25 cellular contexts compared by ENCODE assay signal in the genomic region with DNA sequence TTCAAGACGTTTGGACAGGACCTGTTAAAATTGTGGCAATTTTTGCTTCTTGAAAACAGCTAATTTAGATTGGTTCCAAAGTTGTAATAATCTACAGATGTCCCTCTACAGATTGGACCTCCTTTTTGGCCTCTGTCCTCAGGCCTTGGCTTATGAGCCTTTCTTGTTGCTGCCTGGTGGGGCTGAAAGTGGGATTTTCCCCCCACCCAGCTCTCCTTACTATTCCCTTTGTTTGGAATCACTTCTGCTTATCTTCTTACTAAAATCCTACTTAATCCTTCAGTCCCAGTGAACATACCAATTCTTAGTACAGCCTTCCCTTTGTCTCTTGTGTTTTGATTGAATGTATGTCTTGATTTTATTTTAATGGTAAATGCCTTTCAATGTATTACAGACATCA.
"Had no signal": no experiment of that assay in that cellular context is flagged by ENCODE, and none has a peak within 500 bp of the region (broad histone marks: within the 10 kb centered on the region; RNA-seq: fewer than 3 reads in every experiment).

No MANE protein-coding gene starts in this region.

- H3K4me1 Mint-ChIP-seq: activated CD4-positive, alpha-beta T cell treated with anti-CD3 and anti-CD28 coated beads, Interleukin-2, amount 10 ng/mL, durations not matched to agents 7 days and 5 days; activated naive CD8-positive, alpha-beta T cell treated with anti-CD3 and anti-CD28 coated beads, Interleukin-2, amount 50 U/mL, for 24 hours had no signal

- H3K27me3 ChIP-seq: ascending aorta, body of pancreas, MG63, Peyer's patch had no signal

- DNase-seq: activated CD4-positive, alpha-beta memory T cell treated with anti-CD3 and anti-CD28 coated beads, Interleukin-2, amount 10 ng/mL, durations not matched to agents 7 days and 5 days; activated CD4-positive, alpha-beta T cell treated with anti-CD3 and anti-CD28 coated beads, Interleukin-2, amount 10 ng/mL, durations not matched to agents 7 days and 5 days; activated CD4-positive, CD25-positive, alpha-beta regulatory T cell; activated CD8-positive, alpha-beta memory T cell treated with anti-CD3 and anti-CD28 coated beads, Interleukin-2, amount 50 U/mL, for 48 hours; activated naive CD8-positive, alpha-beta T cell treated with anti-CD3 and anti-CD28 coated beads, Interleukin-2, amount 50 U/mL, for 24 hours; activated T-cell treated with anti-CD3 and anti-CD28 coated beads, Interleukin-2, amount 50 U/mL, for 1 hour; amniotic stem cell; body of pancreas; MG63; MV-4-11; NCI-H1092 treated with DMSO at 0.1 percent for 48 hours; NCI-H1436; NCI-H1694 treated with DMSO at 0.1 percent for 48 hours; NCI-H2029 treated with DMSO at 0.1 percent for 48 hours; NCI-H345; NCI-H510A; NCI-H526 treated with DMSO at 0.1 percent for 48 hours; Peyer's patch; SHP77 treated with DMSO at 0.1 percent for 48 hours had no signal

- FAIRE-seq: TTC549 had no signal

- H3K9ac ChIP-seq: KMS-11 had no signal

- H3K27ac Mint-ChIP-seq: activated CD4-positive, alpha-beta memory T cell treated with anti-CD3 and anti-CD28 coated beads, Interleukin-2, amount 10 ng/mL, durations not matched to agents 7 days and 5 days; activated CD4-positive, alpha-beta T cell treated with anti-CD3 and anti-CD28 coated beads, Interleukin-2, amount 10 ng/mL, durations not matched to agents 7 days and 5 days; activated naive CD8-positive, alpha-beta T cell treated with anti-CD3 and anti-CD28 coated beads, Interleukin-2, amount 50 U/mL, for 24 hours; T-helper 1 cell treated with Interleukin-12 subunit alpha and Interleukin-12 subunit beta and Interleukin-4 antibody, amounts not matched to agents 30 μg/mL and 1 μg/mL, for 36 hours had no signal

- H3K4me1 ChIP-seq: Peyer's patch had no signal

- H3K4me3 Mint-ChIP-seq: activated CD4-positive, alpha-beta memory T cell treated with anti-CD3 and anti-CD28 coated beads, Interleukin-2, amount 10 ng/mL, durations not matched to agents 7 days and 5 days; activated CD4-positive, alpha-beta T cell treated with anti-CD3 and anti-CD28 coated beads, Interleukin-2, amount 10 ng/mL, durations not matched to agents 7 days and 5 days; activated naive CD8-positive, alpha-beta T cell treated with anti-CD3 and anti-CD28 coated beads, Interleukin-2, amount 50 U/mL, for 24 hours; central memory CD8-positive, alpha-beta T cell; T-helper 1 cell treated with Interleukin-12 subunit alpha and Interleukin-12 subunit beta and Interleukin-4 antibody, amounts not matched to agents 30 μg/mL and 1 μg/mL, for 36 hours had no signal

- H3K27me3 Mint-ChIP-seq: activated CD4-positive, alpha-beta memory T cell treated with anti-CD3 and anti-CD28 coated beads, Interleukin-2, amount 10 ng/mL, durations not matched to agents 7 days and 5 days; activated CD4-positive, alpha-beta T cell treated with anti-CD3 and anti-CD28 coated beads, Interleukin-2, amount 10 ng/mL, durations not matched to agents 7 days and 5 days; activated naive CD8-positive, alpha-beta T cell treated with anti-CD3 and anti-CD28 coated beads, Interleukin-2, amount 50 U/mL, for 24 hours; central memory CD8-positive, alpha-beta T cell had no signal

- ATAC-seq: activated naive CD4-positive, alpha-beta T cell treated with anti-CD3 and anti-CD28 coated beads, Interleukin-2, amount 50 U/mL, for 72 hours; activated naive CD8-positive, alpha-beta T cell treated with anti-CD3 and anti-CD28 coated beads, Interleukin-2, amount 50 U/mL, for 24 hours; body of pancreas had no signal

- H3K9me3 ChIP-seq: ascending aorta, body of pancreas, MG63, Peyer's patch had no signal

- H3K27ac ChIP-seq: ascending aorta, body of pancreas, KMS-11, Peyer's patch had no signal

- H3K4me3 ChIP-seq: ascending aorta, body of pancreas, MG63, Peyer's patch had no signal
